Comparison of ENCODE assay signal across 24 cellular contexts in genomic region chr9:72538926-72539702, GRCh38. TPM values are rescaled to one million over a fixed set of nuclear protein-coding genes. Genes with fewer than 3 reads are reported as not detected.
DNase-seq lines count a peak whose midpoint lies in the region; ATAC-seq and TF ChIP-seq lines count a peak whose summit lies in the region.
"Had no signal": no experiment of that assay in that cellular context is flagged by ENCODE, and none has a peak within 500 bp of the region (broad histone marks: within the 10 kb centered on the region; RNA-seq: fewer than 3 reads in every experiment).

No MANE protein-coding gene starts in this region.

- H3K9me3 ChIP-seq in smooth muscle cell (replicated peaks; ENCODE audit: low read depth) (no peaks in the 10 kb centered on the region), esophagus muscularis mucosa (no peaks in the 10 kb centered on the region), MG63 (no peaks in the 10 kb centered on the region)
- H3K9me3 ChIP-seq: colonic mucosa, psoas muscle had no signal

- H3K9me3 Mint-ChIP-seq in activated CD4-positive, alpha-beta memory T cell treated with anti-CD3 and anti-CD28 coated beads for 36 hours = peaks cover 6% of the 10 kb centered on the region
- H3K9me3 Mint-ChIP-seq in activated CD4-positive, alpha-beta memory T cell treated with anti-CD3 and anti-CD28 coated beads, Interleukin-2, amount 10 ng/mL, durations not matched to agents 7 days and 5 days = peaks cover 13% of the 10 kb centered on the region
- H3K9me3 Mint-ChIP-seq: immature natural killer cell had no signal

- H3K4me1 Mint-ChIP-seq in activated CD4-positive, alpha-beta memory T cell treated with anti-CD3 and anti-CD28 coated beads for 36 hours (ENCODE audit: low read depth) = peaks cover 37% of the 10 kb centered on the region
- H3K4me1 Mint-ChIP-seq in activated CD4-positive, alpha-beta memory T cell treated with anti-CD3 and anti-CD28 coated beads, Interleukin-2, amount 10 ng/mL, durations not matched to agents 7 days and 5 days = peaks cover 39% of the 10 kb centered on the region
- H3K4me1 Mint-ChIP-seq: CD4-positive, alpha-beta memory T cell; immature natural killer cell had no signal

- no peak overlapping the region for H3K4me3 Mint-ChIP-seq in activated CD4-positive, alpha-beta memory T cell treated with anti-CD3 and anti-CD28 coated beads for 36 hours
- H3K4me3 Mint-ChIP-seq in activated CD4-positive, alpha-beta memory T cell treated with anti-CD3 and anti-CD28 coated beads, Interleukin-2, amount 10 ng/mL, durations not matched to agents 7 days and 5 days = no peak overlapping the region
- H3K4me3 Mint-ChIP-seq: activated naive CD4-positive, alpha-beta T cell treated with anti-CD3 and anti-CD28 coated beads for 36 hours; activated T-cell treated with anti-CD3 and anti-CD28 coated beads, Interleukin-2, amount 50 U/mL, for 72 hours; CD4-positive, alpha-beta memory T cell; immature natural killer cell; stimulated activated naive CD8-positive, alpha-beta T cell treated with anti-CD3 and anti-CD28 coated beads, Interleukin-15, Interleukin-2, amounts not matched to agents 100 ng/mL and 50 ng/mL, for 24 hours; T-helper 17 cell had no signal

- no peak for TF ChIP-seq CTCF in RWPE1 (conservative IDR thresholded peaks at IDR 0.05; ENCODE audit: low read depth)
- no peak for TF ChIP-seq CTCF in epithelial cell of esophagus (IDR thresholded peaks at IDR 0.05; ENCODE audit: insufficient read depth, low read depth, low read length, missing control alignments)
- TF ChIP-seq CTCF in smooth muscle cell (IDR thresholded peaks at IDR 0.05; ENCODE audit: borderline replicate concordance, insufficient read depth, poor library complexity, severe bottlenecking) = no peak
- no peak for TF ChIP-seq CTCF in esophagus muscularis mucosa (IDR thresholded peaks at IDR 0.05)

- WGBS in smooth muscle cell (ENCODE audit: low lambda C conversion rate) = 74% methylated on average over 4 of the region's 4 CpGs
- 96% methylated on average over 4 of the region's 4 CpGs for WGBS in esophagus muscularis mucosa

- H3K36me3 ChIP-seq in smooth muscle cell (ENCODE audit: low read depth) (no peaks in the 10 kb centered on the region), esophagus muscularis mucosa (no peaks in the 10 kb centered on the region), MG63 (no peaks in the 10 kb centered on the region)
- H3K36me3 ChIP-seq: colonic mucosa, left lung had no signal

- peak overlapping the region; percentile 1 for H3K27ac Mint-ChIP-seq in activated CD4-positive, alpha-beta memory T cell treated with anti-CD3 and anti-CD28 coated beads for 36 hours
- H3K27ac Mint-ChIP-seq in activated CD4-positive, alpha-beta memory T cell treated with anti-CD3 and anti-CD28 coated beads, Interleukin-2, amount 10 ng/mL, durations not matched to agents 7 days and 5 days = no peak overlapping the region
- H3K27ac Mint-ChIP-seq: activated naive CD4-positive, alpha-beta T cell treated with anti-CD3 and anti-CD28 coated beads for 36 hours; activated T-cell treated with anti-CD3 and anti-CD28 coated beads, Interleukin-2, amount 50 U/mL, for 72 hours; CD4-positive, alpha-beta memory T cell; immature natural killer cell; stimulated activated naive CD8-positive, alpha-beta T cell treated with anti-CD3 and anti-CD28 coated beads, Interleukin-15, Interleukin-2, amounts not matched to agents 100 ng/mL and 50 ng/mL, for 24 hours; T-helper 17 cell had no signal

- peaks cover 6% of the 10 kb centered on the region for H3K4me1 ChIP-seq in smooth muscle cell (ENCODE audit: low read depth)
- H3K4me1 ChIP-seq in esophagus muscularis mucosa = no peaks in the 10 kb centered on the region
- H3K4me1 ChIP-seq: colonic mucosa, left lung, psoas muscle had no signal

- H3K27me3 Mint-ChIP-seq in activated CD4-positive, alpha-beta memory T cell treated with anti-CD3 and anti-CD28 coated beads for 36 hours = no peaks in the 10 kb centered on the region
- H3K27me3 Mint-ChIP-seq in activated CD4-positive, alpha-beta memory T cell treated with anti-CD3 and anti-CD28 coated beads, Interleukin-2, amount 10 ng/mL, durations not matched to agents 7 days and 5 days = no peaks in the 10 kb centered on the region
- H3K27me3 Mint-ChIP-seq: CD4-positive, alpha-beta memory T cell; stimulated activated naive CD8-positive, alpha-beta T cell treated with anti-CD3 and anti-CD28 coated beads, Interleukin-15, Interleukin-2, amounts not matched to agents 100 ng/mL and 50 ng/mL, for 24 hours; T-helper 17 cell had no signal

- TF ChIP-seq EP300 in esophagus muscularis mucosa (IDR thresholded peaks at IDR 0.05) = no peak

- no peak overlapping the region for H2AFZ ChIP-seq in smooth muscle cell (ENCODE audit: low read depth)

- H3K4me3 ChIP-seq in epithelial cell of esophagus (ENCODE audit: low read length) (no peak overlapping the region), smooth muscle cell (no peak overlapping the region), esophagus muscularis mucosa (no peak overlapping the region), MG63 (no peak overlapping the region)
- H3K4me3 ChIP-seq: colonic mucosa, left lung, psoas muscle had no signal

- no peak overlapping the region for H3K9ac ChIP-seq in smooth muscle cell (ENCODE audit: low read depth)

- no peak for TF ChIP-seq POLR2A in esophagus muscularis mucosa (IDR thresholded peaks at IDR 0.05; ENCODE audit: low read depth)

- H3F3A ChIP-seq in smooth muscle cell (ENCODE audit: low read depth) = no peaks in the 10 kb centered on the region

- peaks cover 3% of the 10 kb centered on the region for H3K36me3 Mint-ChIP-seq in activated CD4-positive, alpha-beta memory T cell treated with anti-CD3 and anti-CD28 coated beads for 36 hours
- peaks cover 14% of the 10 kb centered on the region for H3K36me3 Mint-ChIP-seq in activated CD4-positive, alpha-beta memory T cell treated with anti-CD3 and anti-CD28 coated beads, Interleukin-2, amount 10 ng/mL, durations not matched to agents 7 days and 5 days (ENCODE audit: low read depth)
- H3K36me3 Mint-ChIP-seq: CD4-positive, alpha-beta memory T cell; immature natural killer cell had no signal

- H3K79me2 ChIP-seq in smooth muscle cell (ENCODE audit: low read depth) = no peaks in the 10 kb centered on the region

- POLR2A ChIA-PET in activated CD4-positive, alpha-beta memory T cell treated with anti-CD3 and anti-CD28 coated beads for 36 hours (lab: Charles Lee) = no interaction called here
- POLR2A ChIA-PET in activated CD4-positive, alpha-beta memory T cell treated with anti-CD3 and anti-CD28 coated beads, Interleukin-2, amount 10 ng/mL, durations not matched to agents 7 days and 5 days (lab: Charles Lee) = no interaction called here
- POLR2A ChIA-PET in RWPE1 (lab: Yijun Ruan, JAX; ENCODE audit: low non-redundant PET) = no interaction called here

- intact Hi-C loops in activated CD4-positive, alpha-beta memory T cell treated with anti-CD3 and anti-CD28 coated beads for 36 hours (cut with micrococcal nuclease) = no loop called here
- intact Hi-C loops in esophagus muscularis mucosa (cut with DNase I) = no loop called here

- no peaks in the 10 kb centered on the region for H4K20me1 ChIP-seq in smooth muscle cell (ENCODE audit: low read depth)

- ATAC-seq in GM21526 (IDR thresholded peaks at IDR 0.05; ENCODE audit: low FRiP score, unreplicated experiment) = no peak
- ATAC-seq: activated T-cell treated with anti-CD3 and anti-CD28 coated beads, Interleukin-2, amount 50 U/mL, for 72 hours; psoas muscle; T-helper 17 cell had no signal

- no peak for DNase-seq in activated CD4-positive, alpha-beta memory T cell treated with anti-CD3 and anti-CD28 coated beads for 36 hours
- no peak for DNase-seq in activated CD4-positive, alpha-beta memory T cell treated with anti-CD3 and anti-CD28 coated beads, Interleukin-2, amount 10 ng/mL, durations not matched to agents 7 days and 5 days
- DNase-seq in RWPE1 (ENCODE audit: low spot score) (no peak), epithelial cell of esophagus (ENCODE audit: low read depth) (peak; percentile 37), smooth muscle cell (lab: John Stamatoyannopoulos, UW; ENCODE audit: unreplicated experiment) (no peak), esophagus muscularis mucosa (ENCODE audit: extremely low spot score) (no peak), MG63 (no peak)
- DNase-seq: activated CD4-positive, alpha-beta T cell treated with anti-CD3 and anti-CD28 coated beads for 48 hours; activated naive CD4-positive, alpha-beta T cell treated with anti-CD3 and anti-CD28 coated beads for 36 hours; activated T-cell treated with anti-CD3 and anti-CD28 coated beads, Interleukin-2, amount 50 U/mL, for 72 hours; AML-193; amygdala; CD4-positive, alpha-beta memory T cell; colonic mucosa; hippocampal formation; immature natural killer cell; KBM-7; left lung; NCI-H1417; NCI-H2081; psoas muscle; T-helper 17 cell had no signal

- peak overlapping the region; percentile 81 for H3K27ac ChIP-seq in RWPE1
- peak overlapping the region; percentile 76 for H3K27ac ChIP-seq in smooth muscle cell (ENCODE audit: low read depth)
- no peak overlapping the region for H3K27ac ChIP-seq in esophagus muscularis mucosa (replicated peaks in 1 of 4)
- H3K27ac ChIP-seq: colonic mucosa, psoas muscle had no signal

- H3K4me2 ChIP-seq in smooth muscle cell = no peak overlapping the region

- H3K27me3 ChIP-seq in smooth muscle cell (ENCODE audit: low read depth) (no peaks in the 10 kb centered on the region), esophagus muscularis mucosa (no peaks in the 10 kb centered on the region), MG63 (no peaks in the 10 kb centered on the region)
- H3K27me3 ChIP-seq: colonic mucosa, left lung had no signal

- CTCF ChIA-PET in activated CD4-positive, alpha-beta memory T cell treated with anti-CD3 and anti-CD28 coated beads for 36 hours (lab: Charles Lee) = no interaction called here
- CTCF ChIA-PET in activated CD4-positive, alpha-beta memory T cell treated with anti-CD3 and anti-CD28 coated beads, Interleukin-2, amount 10 ng/mL, durations not matched to agents 7 days and 5 days (lab: Charles Lee) = no interaction called here
- CTCF ChIA-PET in RWPE1 (lab: Yijun Ruan, JAX) = no interaction called here

RNA-seq across cellular contexts. Expression of gene TMC1, which starts 17.7 kb away (rescaled TPM):
- not detected for total RNA-seq in activated CD4-positive, alpha-beta memory T cell treated with anti-CD3 and anti-CD28 coated beads for 36 hours
- under 1 TPM in 1 of 2 experiments, not detected in 1; 0.28 TPM for total RNA-seq in activated CD4-positive, alpha-beta memory T cell treated with anti-CD3 and anti-CD28 coated beads, Interleukin-2, amount 10 ng/mL, durations not matched to agents 7 days and 5 days
- 0.09 TPM in 1 of 2 replicates, not detected in the other for total RNA-seq in smooth muscle cell
- not detected in 2 replicates for polyA plus RNA-seq in smooth muscle cell
- not detected for total RNA-seq in esophagus muscularis mucosa
- total RNA-seq in MG63 (2014; rRNA removed; shearing (Covaris generic); ENCODE audit: low replicate concordance) = not detected in 2 replicates
- total RNA-seq: activated naive CD4-positive, alpha-beta T cell treated with anti-CD3 and anti-CD28 coated beads for 36 hours; CD4-positive, alpha-beta memory T cell; T-helper 17 cell had no signal
- polyA plus RNA-seq: CD4-positive, alpha-beta memory T cell; immature natural killer cell had no signal

Comparison
In these comparisons a context has a peak if more than half of its experiments do, and no peak if none do; other contexts are left out.
1. H3K27ac ChIP-seq: peak in RWPE1 (single experiment) and smooth muscle cell (single experiment); none in esophagus muscularis mucosa (0 of 4).